ENCODE assay signal across 1 cellular context in the genomic region with DNA sequence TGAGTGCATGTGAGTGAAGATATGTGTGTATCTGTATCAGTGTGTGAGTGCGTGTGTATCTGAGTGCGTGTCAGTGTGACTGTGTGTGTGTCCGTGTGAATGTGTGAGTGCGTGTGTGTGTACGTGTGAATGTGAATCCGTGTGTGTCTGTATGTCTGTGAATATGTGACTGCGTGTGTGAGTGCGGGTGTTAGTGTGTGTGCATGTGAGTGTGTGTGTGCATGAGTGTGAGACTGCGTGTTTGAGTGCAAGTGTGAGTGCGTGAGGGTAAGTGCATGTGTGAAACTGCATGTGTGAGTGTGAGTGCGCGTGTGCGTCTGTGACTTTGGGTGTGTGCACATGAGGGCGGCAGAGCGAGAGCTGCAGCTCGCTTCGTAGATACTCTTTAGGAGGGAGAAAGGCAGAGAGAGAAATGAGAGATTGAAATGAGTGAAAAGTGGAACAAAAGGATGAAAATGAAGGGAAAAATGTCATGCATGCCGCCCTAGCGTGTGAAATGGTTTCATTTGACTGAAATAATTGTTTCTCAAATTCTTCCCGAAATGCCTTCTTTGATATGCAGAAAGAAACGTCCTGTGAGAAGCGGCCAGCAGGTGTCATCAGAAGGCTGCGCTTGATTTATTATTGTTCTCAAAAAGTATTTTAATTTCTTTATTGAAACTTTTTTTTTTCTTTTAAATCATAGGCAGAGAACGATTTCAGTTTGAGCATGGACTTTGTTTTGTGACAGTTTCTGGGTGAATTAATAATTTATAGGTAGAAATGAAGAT.
TF ChIP-seq lines count a peak whose summit lies in the region.

No MANE protein-coding gene starts in this region.

TF ChIP-seq in GM12878, 131 proteins besides CTCF, POLR2A, EP300 and RAD21 (continued from another document):
- TF ChIP-seq, protein P1, sequence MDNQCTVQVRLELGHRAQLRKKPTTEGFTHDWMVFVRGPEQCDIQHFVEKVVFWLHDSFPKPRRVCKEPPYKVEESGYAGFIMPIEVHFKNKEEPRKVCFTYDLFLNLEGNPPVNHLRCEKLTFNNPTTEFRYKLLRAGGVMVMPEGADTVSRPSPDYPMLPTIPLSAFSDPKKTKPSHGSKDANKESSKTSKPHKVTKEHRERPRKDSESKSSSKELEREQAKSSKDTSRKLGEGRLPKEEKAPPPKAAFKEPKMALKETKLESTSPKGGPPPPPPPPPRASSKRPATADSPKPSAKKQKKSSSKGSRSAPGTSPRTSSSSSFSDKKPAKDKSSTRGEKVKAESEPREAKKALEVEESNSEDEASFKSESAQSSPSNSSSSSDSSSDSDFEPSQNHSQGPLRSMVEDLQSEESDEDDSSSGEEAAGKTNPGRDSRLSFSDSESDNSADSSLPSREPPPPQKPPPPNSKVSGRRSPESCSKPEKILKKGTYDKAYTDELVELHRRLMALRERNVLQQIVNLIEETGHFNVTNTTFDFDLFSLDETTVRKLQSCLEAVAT (IDR thresholded peaks at IDR 0.05): no peak
- TF ChIP-seq, protein P2, sequence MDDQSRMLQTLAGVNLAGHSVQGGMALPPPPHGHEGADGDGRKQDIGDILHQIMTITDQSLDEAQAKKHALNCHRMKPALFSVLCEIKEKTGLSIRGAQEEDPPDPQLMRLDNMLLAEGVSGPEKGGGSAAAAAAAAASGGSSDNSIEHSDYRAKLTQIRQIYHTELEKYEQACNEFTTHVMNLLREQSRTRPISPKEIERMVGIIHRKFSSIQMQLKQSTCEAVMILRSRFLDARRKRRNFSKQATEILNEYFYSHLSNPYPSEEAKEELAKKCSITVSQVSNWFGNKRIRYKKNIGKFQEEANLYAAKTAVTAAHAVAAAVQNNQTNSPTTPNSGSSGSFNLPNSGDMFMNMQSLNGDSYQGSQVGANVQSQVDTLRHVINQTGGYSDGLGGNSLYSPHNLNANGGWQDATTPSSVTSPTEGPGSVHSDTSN (IDR thresholded peaks at IDR 0.05; ENCODE audit: insufficient replicate concordance, low read depth, low read length): peak; percentile 6
